In the genomic region with DNA sequence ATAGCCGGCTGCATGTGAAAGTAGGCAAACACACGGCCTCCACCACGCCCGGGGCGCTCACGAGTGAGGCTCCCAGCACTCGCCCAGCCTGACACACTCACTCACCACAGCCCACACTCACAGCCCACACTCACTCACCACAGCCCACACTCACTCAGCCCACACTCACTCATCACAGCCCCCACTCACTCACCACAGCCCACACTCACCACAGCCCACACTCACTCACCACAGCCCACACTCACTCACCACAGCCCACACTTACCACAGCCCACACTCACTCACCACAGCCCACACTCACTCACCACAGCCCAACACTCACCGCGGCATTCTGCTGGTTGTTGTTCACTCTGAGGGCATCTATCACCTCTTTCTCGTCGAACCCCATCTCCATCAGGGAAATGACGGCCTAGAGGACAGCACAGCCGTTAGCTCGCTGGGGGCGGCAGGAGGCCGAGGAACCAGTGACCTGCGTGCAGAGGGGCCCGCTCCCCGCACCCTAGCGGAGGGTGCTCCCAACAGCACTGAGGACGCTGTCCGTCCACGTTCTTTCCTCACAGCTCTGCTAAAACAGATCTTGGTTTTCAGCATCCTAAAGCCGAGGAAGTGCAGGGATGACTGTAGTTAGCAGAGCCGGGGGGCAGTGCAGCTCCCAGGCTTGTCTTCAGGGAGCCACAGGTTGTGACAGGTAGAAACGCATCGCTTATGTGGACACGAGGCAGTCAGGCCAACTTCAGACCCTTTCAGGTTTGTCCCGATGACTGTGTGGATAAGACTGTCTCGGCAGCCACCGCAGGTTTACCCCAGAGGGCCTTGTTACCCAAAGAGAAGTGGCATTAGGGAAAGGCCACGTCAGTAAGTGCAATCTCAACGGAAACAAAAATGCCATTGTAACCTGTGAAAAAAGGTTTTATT, we compare ENCODE assay signal across 10 cellular contexts. TPM values are rescaled to one million over a fixed set of nuclear protein-coding genes. Genes with fewer than 3 reads are reported as not detected.
DNase-seq lines count a peak whose midpoint lies in the region; ATAC-seq lines count a peak whose summit lies in the region.
"Had no signal": no experiment of that assay in that cellular context is flagged by ENCODE, and none has a peak within 500 bp of the region (broad histone marks: within the 10 kb centered on the region; RNA-seq: fewer than 3 reads in every experiment).

No MANE protein-coding gene starts in this region.

- peak overlapping the region; percentile 89 for H3K27ac Mint-ChIP-seq in activated CD4-positive, alpha-beta memory T cell treated with anti-CD3 and anti-CD28 coated beads for 36 hours

- H3K9me3 Mint-ChIP-seq in activated CD4-positive, alpha-beta memory T cell treated with anti-CD3 and anti-CD28 coated beads for 36 hours: peaks cover 5% of the 10 kb centered on the region

- H3K27me3 Mint-ChIP-seq in activated CD4-positive, alpha-beta memory T cell treated with anti-CD3 and anti-CD28 coated beads for 36 hours: peaks cover 3% of the 10 kb centered on the region

- POLR2A ChIA-PET in activated CD4-positive, alpha-beta memory T cell treated with anti-CD3 and anti-CD28 coated beads for 36 hours (lab: Charles Lee): interaction anchor here (0.7 kb wide), 1 partner anchor 14 kb away, joined by 6 read pairs; no protein-coding TSS in a partner anchor

- no peak for ATAC-seq in GM19023 (IDR thresholded peaks at IDR 0.05; ENCODE audit: unreplicated experiment)
- ATAC-seq: Right ventricle myocardium inferior had no signal

- peak; percentile 21 for DNase-seq in LHCN-M2 (ENCODE audit: low read depth)
- DNase-seq in activated CD4-positive, alpha-beta memory T cell treated with anti-CD3 and anti-CD28 coated beads for 36 hours: peak; percentile 72
- peak; percentile 16 for DNase-seq in astrocyte of the hippocampus (ENCODE audit: low read depth, low spot score)
- peak; percentile 12 for DNase-seq in stimulated activated CD8-positive, alpha-beta memory T cell treated with anti-CD3 and anti-CD28 coated beads, Interleukin-12 subunit alpha, Interleukin-12 subunit beta, amount 100 ng/mL, for 1 hour (ENCODE audit: low read depth)
- DNase-seq in foreskin melanocyte: no peak
- DNase-seq in COLO829 (ENCODE audit: low spot score): no peak
- DNase-seq in NCI-H510A treated with DMSO at 0.1 percent for 48 hours (lab: John Stamatoyannopoulos, UW): no peak
- DNase-seq: NCI-H1930 had no signal

- intact Hi-C loops in activated CD4-positive, alpha-beta memory T cell treated with anti-CD3 and anti-CD28 coated beads for 36 hours (cut with micrococcal nuclease): loop anchor here (1.0 kb wide), 2 partner anchors 14 to 34 kb away; no protein-coding TSS in a partner anchor

- peaks cover 59% of the 10 kb centered on the region for H3K36me3 Mint-ChIP-seq in activated CD4-positive, alpha-beta memory T cell treated with anti-CD3 and anti-CD28 coated beads for 36 hours

- H3K4me3 Mint-ChIP-seq in activated CD4-positive, alpha-beta memory T cell treated with anti-CD3 and anti-CD28 coated beads for 36 hours: peak overlapping the region; percentile 73

- CTCF ChIA-PET in activated CD4-positive, alpha-beta memory T cell treated with anti-CD3 and anti-CD28 coated beads for 36 hours (lab: Charles Lee): interaction anchor here (0.5 kb wide), 1 partner anchor 198 kb away, joined by 3 read pairs; no protein-coding TSS in a partner anchor

- H3K4me1 Mint-ChIP-seq in activated CD4-positive, alpha-beta memory T cell treated with anti-CD3 and anti-CD28 coated beads for 36 hours (ENCODE audit: low read depth): peaks cover 13% of the 10 kb centered on the region

RNA-seq across cellular contexts. Expression of a gene that starts 21.6 kb away (rescaled TPM):
- 62.3 and 75.3 TPM in 2 replicates for total RNA-seq in LHCN-M2 (2014; rRNA removed)
- 35.7 TPM for polyA plus RNA-seq in LHCN-M2 (2012)
- total RNA-seq in activated CD4-positive, alpha-beta memory T cell treated with anti-CD3 and anti-CD28 coated beads for 36 hours: 10 to 100 TPM; 41.3 to 42.0 TPM

RNA-seq across cellular contexts. Expression of a gene that starts 32.3 kb away (rescaled TPM):
- total RNA-seq in LHCN-M2 (2014; rRNA removed): 30.1 and 32.0 TPM in 2 replicates
- 11.1 TPM for polyA plus RNA-seq in LHCN-M2 (2012)
- total RNA-seq in activated CD4-positive, alpha-beta memory T cell treated with anti-CD3 and anti-CD28 coated beads for 36 hours: 10 to 100 TPM; 43.2 to 46.0 TPM

Comparison
In these comparisons a context has a peak if more than half of its experiments do, and no peak if none do; other contexts are left out.
1. DNase-seq: peak in LHCN-M2 (single experiment), activated CD4-positive, alpha-beta memory T cell treated with anti-CD3 and anti-CD28 coated beads for 36 hours (single experiment), astrocyte of the hippocampus (single experiment) and stimulated activated CD8-positive, alpha-beta memory T cell treated with anti-CD3 and anti-CD28 coated beads, Interleukin-12 subunit alpha, Interleukin-12 subunit beta, amount 100 ng/mL, for 1 hour (single experiment); none in foreskin melanocyte (single experiment), COLO829 (single experiment) and NCI-H510A treated with DMSO at 0.1 percent for 48 hours (single experiment).